8 cellular contexts compared by ENCODE assay signal in genomic region chr2:99488999-99489757, GRCh38. TPM values are rescaled to one million over a fixed set of nuclear protein-coding genes. Genes with fewer than 3 reads are reported as not detected.
DNase-seq lines count a peak whose midpoint lies in the region; ATAC-seq and TF ChIP-seq lines count a peak whose summit lies in the region.

No MANE protein-coding gene starts in this region.

- TF ChIP-seq POLR2A in gastrocnemius medialis (IDR thresholded peaks at IDR 0.05): peak in 1 of 2 donors; percentile 54

- H3K9ac ChIP-seq in DND-41 (ENCODE audit: low read depth, low read length): peak overlapping the region; percentile 85
- peak overlapping the region; percentile 97 for H3K9ac ChIP-seq in HUES6 (ENCODE audit: low read length)
- H3K9ac ChIP-seq in iPS-15b (ENCODE audit: low read depth, low read length): peak overlapping the region; percentile 83

- H3K4me2 ChIP-seq in DND-41 (ENCODE audit: insufficient read depth, low read length): peak overlapping the region; percentile 86

- H3K36me3 ChIP-seq in DND-41 (ENCODE audit: insufficient read depth, low read length) (no peaks in the 10 kb centered on the region; the same call in 1 of the 2 replicates), HUES6 (ENCODE audit: control insufficient read depth, insufficient read depth, low read length) (no peaks in the 10 kb centered on the region), iPS-15b (ENCODE audit: control insufficient read depth, insufficient read depth, low read length) (no peaks in the 10 kb centered on the region), gastrocnemius medialis (no peaks in the 10 kb centered on the region)

- DNase-seq in DND-41: peak; percentile 43
- peak; percentile 30 to 62 (median 43) for DNase-seq in T-helper 1 cell
- peak; percentile 39 to 61 for DNase-seq in gastrocnemius medialis
- no peak for DNase-seq in SHP77 treated with DMSO at 0.1 percent for 48 hours (lab: John Stamatoyannopoulos, UW)

- peaks cover 38% of the 10 kb centered on the region for H4K20me1 ChIP-seq in DND-41 (ENCODE audit: insufficient read depth, low read length)

- H3K27ac ChIP-seq in DND-41 (ENCODE audit: low read length) (peak overlapping the region; percentile 70), HUES6 (ENCODE audit: low read depth, low read length) (peak overlapping the region; percentile 82; the same call in 1 of the 2 replicates), gastrocnemius medialis (peak overlapping the region; percentile 93 to 99 (median 94))

- H3K9me3 ChIP-seq in DND-41 (ENCODE audit: insufficient read depth, low read length, severe bottlenecking) (no peaks in the 10 kb centered on the region), HUES6 (ENCODE audit: control insufficient read depth, insufficient read depth, low read depth, low read length) (no peaks in the 10 kb centered on the region), iPS-15b (ENCODE audit: control insufficient read depth, insufficient read depth, low read length) (no peaks in the 10 kb centered on the region), gastrocnemius medialis (no peaks in the 10 kb centered on the region)

- H3K27me3 Mint-ChIP-seq in brain: peaks cover 27% of the 10 kb centered on the region

- in situ Hi-C loops in gastrocnemius medialis (cut with MboI; ENCODE audit: low sequenced_read_pairs in 4 of 4): loop anchor here (10.0 to 25.0 kb wide), 4 partner anchors 144 to 852 kb away; partner anchors contain the start of genes MITD1 (in 3 of the 4), MRPL30 (in 3 of the 4), EIF5B (in 1 of the 4) and TXNDC9 (in 1 of the 4)

- ATAC-seq in DND-41 (ENCODE audit: insufficient read depth, low read depth): no peak
- peak; percentile 33 for ATAC-seq in GM21423 (IDR thresholded peaks at IDR 0.05; ENCODE audit: unreplicated experiment)
- ATAC-seq in gastrocnemius medialis: peak; percentile 64 to 74

- H3K79me2 ChIP-seq in DND-41 (ENCODE audit: insufficient read depth, low read length): peaks cover 56% of the 10 kb centered on the region

- H3K36me3 Mint-ChIP-seq in brain: no peaks in the 10 kb centered on the region

- H3K27me3 ChIP-seq in DND-41 (ENCODE audit: insufficient read depth, low read length, poor library complexity) (peaks cover 13% of the 10 kb centered on the region), HUES6 (ENCODE audit: control insufficient read depth, insufficient read depth, low read length) (no peaks in the 10 kb centered on the region), iPS-15b (ENCODE audit: control insufficient read depth, insufficient read depth, low read length) (no peaks in the 10 kb centered on the region), gastrocnemius medialis (no peaks in the 10 kb centered on the region)

- peak overlapping the region; percentile 73 for H2AFZ ChIP-seq in DND-41 (ENCODE audit: low read depth, low read length)

- peak overlapping the region; percentile 42 to 86 for H3K4me3 ChIP-seq in DND-41 (ENCODE audit: low read depth in 1 of 2, low read length in 2 of 2)
- H3K4me3 ChIP-seq in HUES6 (ENCODE audit: low read depth, low read length): peak overlapping the region; percentile 83
- peak overlapping the region; percentile 92 for H3K4me3 ChIP-seq in iPS-15b (ENCODE audit: low read depth, low read length)
- H3K4me3 ChIP-seq in gastrocnemius medialis: peak overlapping the region; percentile 74 to 96 (median 82)

- intact Hi-C loops in gastrocnemius medialis (cut with DNase I; ENCODE audit: low total_unique reads): no loop called here

- H3K27ac Mint-ChIP-seq in brain: peak overlapping the region; percentile 91 to 98 (median 97)

- peak overlapping the region; percentile 95 to 100 (median 97) for H3K4me3 Mint-ChIP-seq in brain

- H3K4me1 Mint-ChIP-seq in brain: peaks cover 42% of the 10 kb centered on the region

- TF ChIP-seq CTCF in DND-41 (IDR thresholded peaks at IDR 0.05; ENCODE audit: borderline replicate concordance, extremely low read depth, low read length, poor library complexity, severe bottlenecking) (no peak), brain (conservative IDR thresholded peaks at IDR 0.05) (no peak), gastrocnemius medialis (IDR thresholded peaks at IDR 0.05 in 4 of 5, conservative IDR thresholded peaks at IDR 0.05 in 1 of 5) (no peak)

- H3K4me1 ChIP-seq in DND-41 (ENCODE audit: insufficient read depth, low read length) (peaks cover 43% of the 10 kb centered on the region), HUES6 (ENCODE audit: control insufficient read depth, insufficient read depth, low read length) (peaks cover 22% of the 10 kb centered on the region), iPS-15b (ENCODE audit: control insufficient read depth, insufficient read depth, low read length) (peaks cover 4% of the 10 kb centered on the region), gastrocnemius medialis (peaks cover 30 to 33% of the 10 kb centered on the region in 2 donors)

- H3K9me3 Mint-ChIP-seq in brain: peaks cover 0 to 3% (median 0%) of the 10 kb centered on the region in 5 experiments

RNA-seq across cellular contexts. Expression of gene REV1, which starts 0.6 kb away (rescaled TPM):
- polyA plus RNA-seq in brain (ENCODE audit: insufficient read depth, low read depth, low replicate concordance): 8.6 TPM
- 10 to 100 TPM; 13.5 to 35.1 (median 17.8) TPM for total RNA-seq in gastrocnemius medialis
